ENCODE assay signal across 8 cellular contexts in genomic region chr5:151224372-151224771, GRCh38. TPM values are rescaled to one million over a fixed set of nuclear protein-coding genes. Genes with fewer than 3 reads are reported as not detected.
DNase-seq lines count a peak whose midpoint lies in the region; ATAC-seq and TF ChIP-seq lines count a peak whose summit lies in the region.

No MANE protein-coding gene starts in this region.

- H3K9me3 ChIP-seq in aorta (ENCODE audit: control insufficient read depth, low read length): no peaks in the 10 kb centered on the region

- H3K4me3 ChIP-seq in aorta (ENCODE audit: low read length in 2 of 2): peak overlapping the region in 1 of 2 donors; percentile 88

- peak; percentile 43 for ATAC-seq in GM19328 (IDR thresholded peaks at IDR 0.05; ENCODE audit: unreplicated experiment)
- ATAC-seq in HG03558 (IDR thresholded peaks at IDR 0.05; ENCODE audit: extremely low read depth, unreplicated experiment): peak; percentile 14
- no peak for ATAC-seq in HG03571 (IDR thresholded peaks at IDR 0.05; ENCODE audit: unreplicated experiment)
- ATAC-seq in aorta (ENCODE audit: low FRiP score): no peak

- H3K27me3 Mint-ChIP-seq in brain: peaks cover 16% of the 10 kb centered on the region
- H3K27me3 Mint-ChIP-seq in progenitor cell of endocrine pancreas: peaks cover 17% of the 10 kb centered on the region

- peaks cover 11% of the 10 kb centered on the region for H3K4me1 Mint-ChIP-seq in brain
- peaks cover 7% of the 10 kb centered on the region for H3K4me1 Mint-ChIP-seq in progenitor cell of endocrine pancreas (ENCODE audit: low read depth)

- no peak overlapping the region for H3K27ac ChIP-seq in aorta (ENCODE audit: low read depth in 1 of 2, low read length in 2 of 2)

- 78 to 83% methylated on average over 6 of the region's 6 CpGs for WGBS in aorta, 2 donors

- DNase-seq in progenitor cell of endocrine pancreas (ENCODE audit: low spot score, unreplicated experiment) (no peak), NCI-H748 (lab: John Stamatoyannopoulos, UW; ENCODE audit: unreplicated experiment) (no peak), SK-N-DZ (ENCODE audit: low spot score) (no peak), aorta (no peak)

- H3K4me3 Mint-ChIP-seq in brain (peak overlapping the region; percentile 70 to 84 (median 78)), progenitor cell of endocrine pancreas (ENCODE audit: low read depth) (peak overlapping the region; percentile 16)

- TF ChIP-seq CTCF in brain (conservative IDR thresholded peaks at IDR 0.05) (no peak), progenitor cell of endocrine pancreas (IDR thresholded peaks at IDR 0.05; ENCODE audit: unreplicated experiment) (no peak)

- H3K9me3 Mint-ChIP-seq in brain (no peaks in the 10 kb centered on the region), progenitor cell of endocrine pancreas (ENCODE audit: low read depth) (no peaks in the 10 kb centered on the region)

- H3K27me3 ChIP-seq in aorta (ENCODE audit: control insufficient read depth in 1 of 2, insufficient read depth in 2 of 2, low read length in 1 of 2): no peaks in the 10 kb centered on the region

- peaks cover 0 to 2% of the 10 kb centered on the region in 2 donors for H3K4me1 ChIP-seq in aorta (ENCODE audit: control insufficient read depth in 1 of 2, insufficient read depth in 2 of 2, low read length in 2 of 2)

- no peak overlapping the region for H3K27ac Mint-ChIP-seq in brain
- no peak overlapping the region for H3K27ac Mint-ChIP-seq in progenitor cell of endocrine pancreas

- intact Hi-C loops in aorta (cut with DNase I): no loop called here

- H3K36me3 ChIP-seq in aorta (ENCODE audit: control insufficient read depth in 1 of 2, insufficient read depth in 2 of 2, low read length in 1 of 2): no peaks in the 10 kb centered on the region

- H3K36me3 Mint-ChIP-seq in brain (no peaks in the 10 kb centered on the region), progenitor cell of endocrine pancreas (ENCODE audit: insufficient read depth) (no peaks in the 10 kb centered on the region)

RNA-seq across cellular contexts. Expression of gene CCDC69, which starts 0.5 kb away (rescaled TPM):
- 3.6 TPM for polyA plus RNA-seq in brain (ENCODE audit: insufficient read depth, low read depth, low replicate concordance)
- 3.6 and 4.6 TPM in 2 replicates for total RNA-seq in progenitor cell of endocrine pancreas
- polyA plus RNA-seq in SK-N-DZ (2014; cell fraction: cytosol; rRNA removed): 0.06 TPM in 1 of 2 replicates, not detected in the other
- polyA plus RNA-seq in SK-N-DZ (2014; cell fraction: nucleus; rRNA removed): not detected in 2 replicates
- total RNA-seq in aorta: 10 to 100 TPM; 51.9 to 70.7 TPM
- 10 to 100 TPM in 1 of 2 donors, 1 to 10 TPM in 1; 9.8 to 37.2 TPM for polyA plus RNA-seq in aorta

RNA-seq across cellular contexts. Expression of gene GM2A, which starts 28.6 kb away (rescaled TPM):
- 21.7 TPM for polyA plus RNA-seq in brain (ENCODE audit: insufficient read depth, low read depth, low replicate concordance)
- 26.2 and 27.1 TPM in 2 replicates for total RNA-seq in progenitor cell of endocrine pancreas
- polyA plus RNA-seq in SK-N-DZ (2014; cell fraction: cytosol; rRNA removed): 7.3 and 11.9 TPM in 2 replicates
- 1.3 and 3.5 TPM in 2 replicates for polyA plus RNA-seq in SK-N-DZ (2014; cell fraction: nucleus; rRNA removed)
- 10 to 100 TPM; 25.0 to 32.7 TPM for total RNA-seq in aorta
- polyA plus RNA-seq in aorta: 10 to 100 TPM; 13.7 to 17.2 TPM

Comparison
In these comparisons a context has a peak if more than half of its experiments do, and no peak if none do; other contexts are left out.
1. ATAC-seq: peak in GM19328 (single experiment) and HG03558 (single experiment); none in HG03571 (single experiment) and aorta (single experiment).